In the genomic region with DNA sequence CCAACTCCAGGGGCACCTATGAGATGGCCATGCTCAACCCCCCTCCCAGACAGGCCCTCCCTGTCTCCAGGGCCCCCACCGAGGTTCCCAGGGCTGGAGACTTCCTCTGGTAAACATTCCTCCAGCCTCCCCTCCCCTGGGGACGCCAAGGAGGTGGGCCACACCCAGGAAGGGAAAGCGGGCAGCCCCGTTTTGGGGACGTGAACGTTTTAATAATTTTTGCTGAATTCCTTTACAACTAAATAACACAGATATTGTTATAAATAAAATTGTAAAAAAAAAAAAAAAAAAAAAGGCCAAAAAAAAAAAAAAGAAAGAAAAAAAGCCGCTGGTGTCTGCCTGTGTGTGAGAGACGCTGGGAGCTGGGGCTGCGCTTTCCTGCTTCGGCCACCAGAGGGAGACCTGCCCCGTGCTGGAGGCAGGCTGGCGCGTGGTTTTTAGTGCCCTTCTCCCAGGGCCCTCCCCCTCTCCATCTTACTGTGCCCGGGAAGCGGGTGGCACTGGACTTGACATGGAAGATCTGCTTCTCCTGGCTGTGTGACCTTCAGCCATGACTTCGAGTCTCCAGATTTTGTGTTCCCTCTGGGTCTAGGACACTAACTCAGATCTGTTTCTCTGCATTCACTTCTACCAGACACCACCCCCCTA, we compare ENCODE assay signal across 8 cellular contexts. TPM values are rescaled to one million over a fixed set of nuclear protein-coding genes. Genes with fewer than 3 reads are reported as not detected.
DNase-seq lines count a peak whose midpoint lies in the region; ATAC-seq, FAIRE-seq and TF ChIP-seq lines count a peak whose summit lies in the region.

No MANE protein-coding gene starts in this region.

- no peak for TF ChIP-seq POLR2A in NB4 (IDR thresholded peaks at IDR 0.05; ENCODE audit: extremely low read depth, insufficient read length)

- H3K9me3 Mint-ChIP-seq in type B pancreatic cell = no peaks in the 10 kb centered on the region

- no peaks in the 10 kb centered on the region for H3K36me3 Mint-ChIP-seq in type B pancreatic cell

- H3K27ac ChIP-seq in SK-N-SH (ENCODE audit: low read depth in 2 of 2, low read length in 1 of 2) = no peak overlapping the region
- peak overlapping the region in 1 of 4 donors; percentile 33 for H3K27ac ChIP-seq in pancreas

- TF ChIP-seq CTCF in NB4 (IDR thresholded peaks at IDR 0.05; ENCODE audit: low read depth, low read length) (peak; percentile 96), SK-N-SH (IDR thresholded peaks at IDR 0.05) (peak; percentile 92), pancreas (IDR thresholded peaks at IDR 0.05) (peak; percentile 89 to 95 (median 91)), type B pancreatic cell (conservative IDR thresholded peaks at IDR 0.05) (peak; percentile 92)

- no peaks in the 10 kb centered on the region for H3K79me2 ChIP-seq in SK-N-SH (ENCODE audit: insufficient read depth)

- CTCF ChIA-PET in SK-N-SH (lab: Yijun Ruan, JAX) = interaction anchor here (0.5 to 15.9 kb wide), 40 partner anchors 11 to 652 kb away, joined by 3 to 937 read pairs (median 5); a partner anchor contains a TSS

- peak; percentile 81 for TF ChIP-seq RAD21 in SK-N-SH (IDR thresholded peaks at IDR 0.05; ENCODE audit: low read length)

- H3F3A ChIP-seq in SK-N-SH (replicated peaks; ENCODE audit: insufficient read depth) = peaks cover 13% of the 10 kb centered on the region

- H3K9ac ChIP-seq in SK-N-SH = no peak overlapping the region

- H3K27me3 ChIP-seq in SK-N-SH (ENCODE audit: insufficient read depth) = peaks cover 14% of the 10 kb centered on the region
- H3K27me3 ChIP-seq in pancreas = no peaks in the 10 kb centered on the region

- 0 out of 2 replicates have a peak, but pooled peaks cover 6% of the 10 kb centered on the region for H4K20me1 ChIP-seq in SK-N-SH (ENCODE audit: insufficient read depth)

- FAIRE-seq in frontal cortex (lab: Jason Lieb, UNC) = peak; percentile 50
- peak; percentile 61 for FAIRE-seq in pancreas (lab: Jason Lieb, UNC)

- H3K36me3 ChIP-seq in SK-N-SH (replicated peaks in 1 of 2; ENCODE audit: control insufficient read depth in 1 of 2, insufficient read depth in 2 of 2, low read length in 1 of 2) = peaks cover 0 to 22% of the 10 kb centered on the region in 2 experiments
- H3K36me3 ChIP-seq in pancreas = no peaks in the 10 kb centered on the region

- H3K4me3 ChIP-seq in NB4 (ENCODE audit: low read depth, low read length) = no peak overlapping the region
- no peak overlapping the region; a peak in 1 of 4 replicates for H3K4me3 ChIP-seq in SK-N-SH (ENCODE audit: low read depth in 2 of 2, low read length in 1 of 2)
- no peak overlapping the region for H3K4me3 ChIP-seq in pancreas

- TF ChIP-seq EP300 in SK-N-SH (IDR thresholded peaks at IDR 0.05; ENCODE audit: borderline replicate concordance in 1 of 2, low read depth in 1 of 2, low read length in 1 of 2) = no peak

- intact Hi-C loops in pancreas (cut with DNase I) = loop anchor here in 1 of 3 donors (5.0 to 10.0 kb wide), 2 partner anchors 34 to 242 kb away; a partner anchor contains a TSS

- H3K4me2 ChIP-seq in SK-N-SH = no peak overlapping the region

- no peak overlapping the region for H2AFZ ChIP-seq in SK-N-SH (ENCODE audit: low read depth)

- peaks cover 40% of the 10 kb centered on the region for H3K27me3 Mint-ChIP-seq in type B pancreatic cell

- peak overlapping the region; percentile 97 for H3K27ac Mint-ChIP-seq in type B pancreatic cell

- H3K4me1 ChIP-seq in SK-N-SH (ENCODE audit: control insufficient read depth in 1 of 2, insufficient read depth in 2 of 2, low read depth in 1 of 2, low read length in 1 of 2) = peaks cover 0 to 27% of the 10 kb centered on the region in 2 experiments; a peak in 1 of 4 replicates
- peaks cover 0 to 15% (median 8%) of the 10 kb centered on the region in 3 donors for H3K4me1 ChIP-seq in pancreas

- peaks cover 32% of the 10 kb centered on the region for H3K4me1 Mint-ChIP-seq in type B pancreatic cell (ENCODE audit: unreplicated experiment)

- ATAC-seq in GM18907 (IDR thresholded peaks at IDR 0.05; ENCODE audit: unreplicated experiment) (peak; percentile 47), pancreas (peak; percentile 84 to 92 (median 89))

- peak overlapping the region; percentile 76 for H3K4me3 Mint-ChIP-seq in type B pancreatic cell

- POLR2A ChIA-PET in SK-N-SH (lab: Yijun Ruan, JAX) = interaction anchor here (0.6 kb wide), 2 partner anchors 16 to 28 kb away, joined by 3 to 4 read pairs; a partner anchor contains a TSS

- DNase-seq in AG08395 (ENCODE audit: low spot score) (peak; percentile 95), NB4 (ENCODE audit: low read depth) (peak; percentile 81), SK-N-SH (peak; percentile 96), frontal cortex (ENCODE audit: low spot score in 2 of 2) (peak; percentile 93 to 96), pancreas (peak; percentile 80 to 94 (median 90)), type B pancreatic cell (ENCODE audit: extremely low spot score, unreplicated experiment) (peak; percentile 90)
- peak; percentile 86 for DNase-seq in activated naive CD4-positive, alpha-beta T cell treated with Interleukin-2 at 50 U/mL for 16 hours

- no peaks in the 10 kb centered on the region for H3K9me3 ChIP-seq in SK-N-SH
- H3K9me3 ChIP-seq in pancreas = no peaks in the 10 kb centered on the region

- H3K9me2 ChIP-seq in SK-N-SH = no peaks in the 10 kb centered on the region

- 16% methylated on average over 14 of the region's 16 CpGs for WGBS in SK-N-SH (ENCODE audit: low lambda C conversion rate)
- WGBS in pancreas, 2 donors = 9 to 11% methylated on average over 16 of the region's 16 CpGs

TF ChIP-seq in SK-N-SH, 30 proteins besides CTCF, POLR2A, EP300 and RAD21:
- no peak for TF ChIP-seq TEAD4 (IDR thresholded peaks at IDR 0.05; ENCODE audit: borderline replicate concordance, insufficient read depth)
- TF ChIP-seq CHD2 (IDR thresholded peaks at IDR 0.05; ENCODE audit: low read length, partially characterized antibody) = peak; percentile 30
- peak; percentile 85 for TF ChIP-seq MXI1 (IDR thresholded peaks at IDR 0.05; ENCODE audit: low read depth, low read length)
- peak; percentile 83 for TF ChIP-seq SMC3 (IDR thresholded peaks at IDR 0.05; ENCODE audit: low read depth, low read length)
- TF ChIP-seq, protein P1, sequence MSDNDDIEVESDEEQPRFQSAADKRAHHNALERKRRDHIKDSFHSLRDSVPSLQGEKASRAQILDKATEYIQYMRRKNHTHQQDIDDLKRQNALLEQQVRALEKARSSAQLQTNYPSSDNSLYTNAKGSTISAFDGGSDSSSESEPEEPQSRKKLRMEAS (IDR thresholded peaks at IDR 0.05; ENCODE audit: low read depth) = peak; percentile 94

RNA-seq across cellular contexts. Expression of a gene that starts 3.4 kb away (rescaled TPM):
- polyA plus RNA-seq in SK-N-SH (2012; rRNA removed) (0.18 and 0.31 TPM in 2 replicates), pancreas (under 1 TPM; 0.28 to 0.38 TPM)
- polyA plus RNA-seq in SK-N-SH (2012; cell fraction: cytosol; rRNA removed) = 0.12 and 0.24 TPM in 2 replicates
- 0.25 and 0.45 TPM in 2 replicates for polyA plus RNA-seq in SK-N-SH (2012; cell fraction: nucleus; rRNA removed)
- total RNA-seq in frontal cortex (0.82 TPM), pancreas (1 to 10 TPM in 4 of 6 donors, under 1 TPM in 2; 0.37 to 3.3 (median 1.2) TPM), type B pancreatic cell (ENCODE audit: low replicate concordance) (15.1 and 45.5 TPM in 2 replicates)

RNA-seq across cellular contexts. Expression of a gene that starts 16.3 kb away (rescaled TPM):
- polyA plus RNA-seq in SK-N-SH (2012; rRNA removed) (181 and 204 TPM in 2 replicates), pancreas (10 to 100 TPM; 20.0 to 29.8 TPM)
- polyA plus RNA-seq in SK-N-SH (2012; cell fraction: cytosol; rRNA removed) = 86.1 and 133 TPM in 2 replicates
- polyA plus RNA-seq in SK-N-SH (2012; cell fraction: nucleus; rRNA removed) = 206 and 207 TPM in 2 replicates
- total RNA-seq in frontal cortex (28.9 TPM), pancreas (100 to 1,000 TPM in 1 of 6 donors, 10 to 100 TPM in 5; 44.8 to 183 (median 63.9) TPM), type B pancreatic cell (ENCODE audit: low replicate concordance) (108 and 131 TPM in 2 replicates)

RNA-seq across cellular contexts. Expression of a gene that starts 37.8 kb away (rescaled TPM):
- polyA plus RNA-seq in SK-N-SH (2012; rRNA removed) = 0.63 and 0.76 TPM in 2 replicates
- polyA plus RNA-seq in SK-N-SH (2012; cell fraction: cytosol; rRNA removed) = 0.38 and 0.51 TPM in 2 replicates
- 5.4 and 7.1 TPM in 2 replicates for polyA plus RNA-seq in SK-N-SH (2012; cell fraction: nucleus; rRNA removed)
- total RNA-seq in frontal cortex = 1.6 TPM
- 1 to 10 TPM in 2 of 6 donors, under 1 TPM in 4; 0.46 to 2.1 (median 0.76) TPM for total RNA-seq in pancreas
- polyA plus RNA-seq in pancreas = 1 to 10 TPM; 2.5 to 3.0 TPM
- 1.6 and 4.8 TPM in 2 replicates for total RNA-seq in type B pancreatic cell (ENCODE audit: low replicate concordance)
